ENCODE assay signal across 2 cellular contexts in the genomic region with DNA sequence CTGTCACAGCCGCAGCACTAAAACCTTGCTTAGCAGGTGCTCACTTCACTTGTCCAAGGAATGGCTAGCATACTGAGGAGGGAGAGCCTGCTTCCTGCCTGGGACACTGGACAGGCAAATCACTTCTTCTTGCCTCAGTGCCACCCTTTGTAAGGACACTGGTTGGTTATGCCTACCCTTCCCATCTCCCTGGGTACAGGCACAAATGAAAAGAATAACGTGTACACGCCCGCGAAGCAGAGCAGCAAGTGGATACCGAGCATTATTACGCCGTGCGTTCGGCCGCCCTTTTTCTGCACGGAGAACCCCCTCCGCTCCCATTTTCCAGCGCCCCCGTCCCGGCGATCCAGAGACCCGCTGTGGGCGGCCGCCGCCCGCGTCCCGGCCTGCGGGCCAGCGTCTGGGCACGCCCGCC.
A peak's percentile ranks its signal among the peaks of the same experiment; 100 is the strongest.
TF ChIP-seq lines count a peak whose summit lies in the region.

No MANE protein-coding gene starts in this region.

TF ChIP-seq in A549, 52 proteins besides CTCF, POLR2A, EP300 and RAD21 (continued from another document):
- TF ChIP-seq TP53 (CRISPR knock-in tag; IDR thresholded peaks at IDR 0.05) (no peak), NR3C1 (IDR thresholded peaks at IDR 0.05) (no peak), TFCP2L1 (CRISPR knock-in tag; IDR thresholded peaks at IDR 0.05) (no peak), ZFP36 (IDR thresholded peaks at IDR 0.05; ENCODE audit: borderline replicate concordance, partially characterized antibody) (no peak), EHMT2 (IDR thresholded peaks at IDR 0.05; ENCODE audit: low read depth) (no peak), SMC3 (IDR thresholded peaks at IDR 0.05) (no peak), RARB (CRISPR knock-in tag; IDR thresholded peaks at IDR 0.05) (no peak), MYC (IDR thresholded peaks at IDR 0.05; ENCODE audit: borderline replicate concordance, low read length) (no peak)
- TF ChIP-seq, protein P1, sequence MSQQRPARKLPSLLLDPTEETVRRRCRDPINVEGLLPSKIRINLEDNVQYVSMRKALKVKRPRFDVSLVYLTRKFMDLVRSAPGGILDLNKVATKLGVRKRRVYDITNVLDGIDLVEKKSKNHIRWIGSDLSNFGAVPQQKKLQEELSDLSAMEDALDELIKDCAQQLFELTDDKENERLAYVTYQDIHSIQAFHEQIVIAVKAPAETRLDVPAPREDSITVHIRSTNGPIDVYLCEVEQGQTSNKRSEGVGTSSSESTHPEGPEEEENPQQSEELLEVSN (IDR thresholded peaks at IDR 0.05; ENCODE audit: borderline replicate concordance, low read depth): no peak

TF ChIP-seq in HepG2, 621 proteins besides CTCF, POLR2A, EP300 and RAD21 (continued from another document):
- TF ChIP-seq, protein P2, sequence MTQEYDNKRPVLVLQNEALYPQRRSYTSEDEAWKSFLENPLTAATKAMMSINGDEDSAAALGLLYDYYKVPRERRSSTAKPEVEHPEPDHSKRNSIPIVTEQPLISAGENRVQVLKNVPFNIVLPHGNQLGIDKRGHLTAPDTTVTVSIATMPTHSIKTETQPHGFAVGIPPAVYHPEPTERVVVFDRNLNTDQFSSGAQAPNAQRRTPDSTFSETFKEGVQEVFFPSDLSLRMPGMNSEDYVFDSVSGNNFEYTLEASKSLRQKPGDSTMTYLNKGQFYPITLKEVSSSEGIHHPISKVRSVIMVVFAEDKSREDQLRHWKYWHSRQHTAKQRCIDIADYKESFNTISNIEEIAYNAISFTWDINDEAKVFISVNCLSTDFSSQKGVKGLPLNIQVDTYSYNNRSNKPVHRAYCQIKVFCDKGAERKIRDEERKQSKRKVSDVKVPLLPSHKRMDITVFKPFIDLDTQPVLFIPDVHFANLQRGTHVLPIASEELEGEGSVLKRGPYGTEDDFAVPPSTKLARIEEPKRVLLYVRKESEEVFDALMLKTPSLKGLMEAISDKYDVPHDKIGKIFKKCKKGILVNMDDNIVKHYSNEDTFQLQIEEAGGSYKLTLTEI (CRISPR knock-in tag; conservative IDR thresholded peaks at IDR 0.05): no peak
- TF ChIP-seq ZNF263 (CRISPR knock-in tag; IDR thresholded peaks at IDR 0.05): peak; percentile 48
- TF ChIP-seq ZSCAN25 (CRISPR knock-in tag; IDR thresholded peaks at IDR 0.05): no peak
- TF ChIP-seq ZNF337 (CRISPR knock-in tag; IDR thresholded peaks at IDR 0.05; ENCODE audit: borderline replicate concordance, low read depth): no peak
- 0 out of 2 replicates have a peak, but pooled peaks have one; percentile 5 for TF ChIP-seq ZMYM4 (CRISPR knock-in tag; IDR thresholded peaks at IDR 0.05)
- TF ChIP-seq RARG (CRISPR knock-in tag; IDR thresholded peaks at IDR 0.05; ENCODE audit: low read depth): no peak
- peak; percentile 26; the same call in 1 of the 2 replicates for TF ChIP-seq ZMYM3 (CRISPR knock-in tag; IDR thresholded peaks at IDR 0.05)
- TF ChIP-seq, protein P3, sequence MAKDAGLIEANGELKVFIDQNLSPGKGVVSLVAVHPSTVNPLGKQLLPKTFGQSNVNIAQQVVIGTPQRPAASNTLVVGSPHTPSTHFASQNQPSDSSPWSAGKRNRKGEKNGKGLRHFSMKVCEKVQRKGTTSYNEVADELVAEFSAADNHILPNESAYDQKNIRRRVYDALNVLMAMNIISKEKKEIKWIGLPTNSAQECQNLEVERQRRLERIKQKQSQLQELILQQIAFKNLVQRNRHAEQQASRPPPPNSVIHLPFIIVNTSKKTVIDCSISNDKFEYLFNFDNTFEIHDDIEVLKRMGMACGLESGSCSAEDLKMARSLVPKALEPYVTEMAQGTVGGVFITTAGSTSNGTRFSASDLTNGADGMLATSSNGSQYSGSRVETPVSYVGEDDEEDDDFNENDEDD (CRISPR knock-in tag; IDR thresholded peaks at IDR 0.05; ENCODE audit: borderline replicate concordance): no peak
- TF ChIP-seq, protein P4, sequence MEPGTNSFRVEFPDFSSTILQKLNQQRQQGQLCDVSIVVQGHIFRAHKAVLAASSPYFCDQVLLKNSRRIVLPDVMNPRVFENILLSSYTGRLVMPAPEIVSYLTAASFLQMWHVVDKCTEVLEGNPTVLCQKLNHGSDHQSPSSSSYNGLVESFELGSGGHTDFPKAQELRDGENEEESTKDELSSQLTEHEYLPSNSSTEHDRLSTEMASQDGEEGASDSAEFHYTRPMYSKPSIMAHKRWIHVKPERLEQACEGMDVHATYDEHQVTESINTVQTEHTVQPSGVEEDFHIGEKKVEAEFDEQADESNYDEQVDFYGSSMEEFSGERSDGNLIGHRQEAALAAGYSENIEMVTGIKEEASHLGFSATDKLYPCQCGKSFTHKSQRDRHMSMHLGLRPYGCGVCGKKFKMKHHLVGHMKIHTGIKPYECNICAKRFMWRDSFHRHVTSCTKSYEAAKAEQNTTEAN (CRISPR knock-in tag; conservative IDR thresholded peaks at IDR 0.05): no peak
- no peak for TF ChIP-seq NFRKB (IDR thresholded peaks at IDR 0.05)
- TF ChIP-seq MXD4 (CRISPR knock-in tag; IDR thresholded peaks at IDR 0.05): no peak
- peak; percentile 41; the same call in 1 of the 2 replicates for TF ChIP-seq KMT2B (CRISPR knock-in tag; IDR thresholded peaks at IDR 0.05)
- no peak for TF ChIP-seq ZNF776 (CRISPR knock-in tag; IDR thresholded peaks at IDR 0.05)
- no peak for TF ChIP-seq ZNF431 (CRISPR knock-in tag; IDR thresholded peaks at IDR 0.05; ENCODE audit: borderline replicate concordance, low read depth)
- 0 out of 2 replicates have a peak, but pooled peaks have one; percentile 24 for TF ChIP-seq ZNF672 (CRISPR knock-in tag; IDR thresholded peaks at IDR 0.05)
- TF ChIP-seq LCORL (IDR thresholded peaks at IDR 0.05): no peak
- no peak for TF ChIP-seq LCORL (CRISPR knock-in tag; IDR thresholded peaks at IDR 0.05)
- TF ChIP-seq, protein P5, sequence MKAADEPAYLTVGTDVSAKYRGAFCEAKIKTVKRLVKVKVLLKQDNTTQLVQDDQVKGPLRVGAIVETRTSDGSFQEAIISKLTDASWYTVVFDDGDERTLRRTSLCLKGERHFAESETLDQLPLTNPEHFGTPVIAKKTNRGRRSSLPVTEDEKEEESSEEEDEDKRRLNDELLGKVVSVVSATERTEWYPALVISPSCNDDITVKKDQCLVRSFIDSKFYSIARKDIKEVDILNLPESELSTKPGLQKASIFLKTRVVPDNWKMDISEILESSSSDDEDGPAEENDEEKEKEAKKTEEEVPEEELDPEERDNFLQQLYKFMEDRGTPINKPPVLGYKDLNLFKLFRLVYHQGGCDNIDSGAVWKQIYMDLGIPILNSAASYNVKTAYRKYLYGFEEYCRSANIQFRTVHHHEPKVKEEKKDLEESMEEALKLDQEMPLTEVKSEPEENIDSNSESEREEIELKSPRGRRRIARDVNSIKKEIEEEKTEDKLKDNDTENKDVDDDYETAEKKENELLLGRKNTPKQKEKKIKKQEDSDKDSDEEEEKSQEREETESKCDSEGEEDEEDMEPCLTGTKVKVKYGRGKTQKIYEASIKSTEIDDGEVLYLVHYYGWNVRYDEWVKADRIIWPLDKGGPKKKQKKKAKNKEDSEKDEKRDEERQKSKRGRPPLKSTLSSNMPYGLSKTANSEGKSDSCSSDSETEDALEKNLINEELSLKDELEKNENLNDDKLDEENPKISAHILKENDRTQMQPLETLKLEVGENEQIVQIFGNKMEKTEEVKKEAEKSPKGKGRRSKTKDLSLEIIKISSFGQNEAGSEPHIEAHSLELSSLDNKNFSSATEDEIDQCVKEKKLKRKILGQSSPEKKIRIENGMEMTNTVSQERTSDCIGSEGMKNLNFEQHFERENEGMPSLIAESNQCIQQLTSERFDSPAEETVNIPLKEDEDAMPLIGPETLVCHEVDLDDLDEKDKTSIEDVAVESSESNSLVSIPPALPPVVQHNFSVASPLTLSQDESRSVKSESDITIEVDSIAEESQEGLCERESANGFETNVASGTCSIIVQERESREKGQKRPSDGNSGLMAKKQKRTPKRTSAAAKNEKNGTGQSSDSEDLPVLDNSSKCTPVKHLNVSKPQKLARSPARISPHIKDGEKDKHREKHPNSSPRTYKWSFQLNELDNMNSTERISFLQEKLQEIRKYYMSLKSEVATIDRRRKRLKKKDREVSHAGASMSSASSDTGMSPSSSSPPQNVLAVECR (CRISPR knock-in tag; IDR thresholded peaks at IDR 0.05; ENCODE audit: borderline replicate concordance): 0 out of 2 replicates have a peak, but pooled peaks have one; percentile 18
- 0 out of 2 replicates have a peak, but pooled peaks have one; percentile 51 for TF ChIP-seq ZSCAN21 (CRISPR knock-in tag; IDR thresholded peaks at IDR 0.05; ENCODE audit: borderline replicate concordance)
- TF ChIP-seq ZNF766 (CRISPR knock-in tag; IDR thresholded peaks at IDR 0.05; ENCODE audit: borderline replicate concordance): peak; percentile 47; the same call in 1 of the 2 replicates
- TF ChIP-seq ZNF614 (CRISPR knock-in tag; IDR thresholded peaks at IDR 0.05; ENCODE audit: borderline replicate concordance): peak; percentile 20; the same call in 1 of the 2 replicates
- no peak for TF ChIP-seq POGZ (CRISPR knock-in tag; IDR thresholded peaks at IDR 0.05)
- TF ChIP-seq ZNF567 (CRISPR knock-in tag; IDR thresholded peaks at IDR 0.05; ENCODE audit: borderline replicate concordance): no peak
- no peak for TF ChIP-seq REXO4 (CRISPR knock-in tag; IDR thresholded peaks at IDR 0.05; ENCODE audit: borderline replicate concordance)
- 0 out of 2 replicates have a peak, but pooled peaks have one; percentile 7 for TF ChIP-seq ZNF558 (CRISPR knock-in tag; IDR thresholded peaks at IDR 0.05; ENCODE audit: borderline replicate concordance)
- TF ChIP-seq MTF1 (CRISPR knock-in tag; IDR thresholded peaks at IDR 0.05): no peak
- TF ChIP-seq, protein P6, sequence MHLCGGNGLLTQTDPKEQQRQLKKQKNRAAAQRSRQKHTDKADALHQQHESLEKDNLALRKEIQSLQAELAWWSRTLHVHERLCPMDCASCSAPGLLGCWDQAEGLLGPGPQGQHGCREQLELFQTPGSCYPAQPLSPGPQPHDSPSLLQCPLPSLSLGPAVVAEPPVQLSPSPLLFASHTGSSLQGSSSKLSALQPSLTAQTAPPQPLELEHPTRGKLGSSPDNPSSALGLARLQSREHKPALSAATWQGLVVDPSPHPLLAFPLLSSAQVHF (CRISPR knock-in tag; IDR thresholded peaks at IDR 0.05): no peak
- TF ChIP-seq SALL1 (CRISPR knock-in tag; IDR thresholded peaks at IDR 0.05): peak; percentile 30; the same call in 1 of the 2 replicates
- TF ChIP-seq SOX13 (IDR thresholded peaks at IDR 0.05): no peak
- TF ChIP-seq SOX13 (CRISPR knock-in tag; conservative IDR thresholded peaks at IDR 0.05 in 1 of 2, IDR thresholded peaks at IDR 0.05 in 1 of 2): no peak
- TF ChIP-seq, protein P7, sequence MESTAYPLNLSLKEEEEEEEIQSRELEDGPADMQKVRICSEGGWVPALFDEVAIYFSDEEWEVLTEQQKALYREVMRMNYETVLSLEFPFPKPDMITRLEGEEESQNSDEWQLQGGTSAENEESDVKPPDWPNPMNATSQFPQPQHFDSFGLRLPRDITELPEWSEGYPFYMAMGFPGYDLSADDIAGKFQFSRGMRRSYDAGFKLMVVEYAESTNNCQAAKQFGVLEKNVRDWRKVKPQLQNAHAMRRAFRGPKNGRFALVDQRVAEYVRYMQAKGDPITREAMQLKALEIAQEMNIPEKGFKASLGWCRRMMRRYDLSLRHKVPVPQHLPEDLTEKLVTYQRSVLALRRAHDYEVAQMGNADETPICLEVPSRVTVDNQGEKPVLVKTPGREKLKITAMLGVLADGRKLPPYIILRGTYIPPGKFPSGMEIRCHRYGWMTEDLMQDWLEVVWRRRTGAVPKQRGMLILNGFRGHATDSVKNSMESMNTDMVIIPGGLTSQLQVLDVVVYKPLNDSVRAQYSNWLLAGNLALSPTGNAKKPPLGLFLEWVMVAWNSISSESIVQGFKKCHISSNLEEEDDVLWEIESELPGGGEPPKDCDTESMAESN (CRISPR knock-in tag; conservative IDR thresholded peaks at IDR 0.05): 0 out of 2 replicates have a peak, but pooled peaks have one; percentile 13
- TF ChIP-seq SOX5 (CRISPR knock-in tag; IDR thresholded peaks at IDR 0.05; ENCODE audit: borderline replicate concordance): no peak
- peak; percentile 5; the same call in 1 of the 2 replicates for TF ChIP-seq ZNF777 (CRISPR knock-in tag; IDR thresholded peaks at IDR 0.05)
- no peak for TF ChIP-seq RBAK (CRISPR knock-in tag; IDR thresholded peaks at IDR 0.05)
- TF ChIP-seq, protein P8, sequence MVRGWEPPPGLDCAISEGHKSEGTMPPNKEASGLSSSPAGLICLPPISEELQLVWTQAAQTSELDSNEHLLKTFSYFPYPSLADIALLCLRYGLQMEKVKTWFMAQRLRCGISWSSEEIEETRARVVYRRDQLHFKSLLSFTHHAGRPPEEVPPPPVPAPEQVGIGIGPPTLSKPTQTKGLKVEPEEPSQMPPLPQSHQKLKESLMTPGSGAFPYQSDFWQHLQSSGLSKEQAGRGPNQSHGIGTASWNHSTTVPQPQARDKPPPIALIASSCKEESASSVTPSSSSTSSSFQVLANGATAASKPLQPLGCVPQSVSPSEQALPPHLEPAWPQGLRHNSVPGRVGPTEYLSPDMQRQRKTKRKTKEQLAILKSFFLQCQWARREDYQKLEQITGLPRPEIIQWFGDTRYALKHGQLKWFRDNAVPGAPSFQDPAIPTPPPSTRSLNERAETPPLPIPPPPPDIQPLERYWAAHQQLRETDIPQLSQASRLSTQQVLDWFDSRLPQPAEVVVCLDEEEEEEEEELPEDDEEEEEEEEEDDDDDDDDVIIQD (CRISPR knock-in tag; IDR thresholded peaks at IDR 0.05; ENCODE audit: low read depth): no peak
- TF ChIP-seq MEF2D (CRISPR knock-in tag; IDR thresholded peaks at IDR 0.05): no peak
- TF ChIP-seq HCFC1 (IDR thresholded peaks at IDR 0.05; ENCODE audit: low read depth, low read length): 0 out of 2 replicates have a peak, but pooled peaks have one; percentile 15
- TF ChIP-seq, protein P9, sequence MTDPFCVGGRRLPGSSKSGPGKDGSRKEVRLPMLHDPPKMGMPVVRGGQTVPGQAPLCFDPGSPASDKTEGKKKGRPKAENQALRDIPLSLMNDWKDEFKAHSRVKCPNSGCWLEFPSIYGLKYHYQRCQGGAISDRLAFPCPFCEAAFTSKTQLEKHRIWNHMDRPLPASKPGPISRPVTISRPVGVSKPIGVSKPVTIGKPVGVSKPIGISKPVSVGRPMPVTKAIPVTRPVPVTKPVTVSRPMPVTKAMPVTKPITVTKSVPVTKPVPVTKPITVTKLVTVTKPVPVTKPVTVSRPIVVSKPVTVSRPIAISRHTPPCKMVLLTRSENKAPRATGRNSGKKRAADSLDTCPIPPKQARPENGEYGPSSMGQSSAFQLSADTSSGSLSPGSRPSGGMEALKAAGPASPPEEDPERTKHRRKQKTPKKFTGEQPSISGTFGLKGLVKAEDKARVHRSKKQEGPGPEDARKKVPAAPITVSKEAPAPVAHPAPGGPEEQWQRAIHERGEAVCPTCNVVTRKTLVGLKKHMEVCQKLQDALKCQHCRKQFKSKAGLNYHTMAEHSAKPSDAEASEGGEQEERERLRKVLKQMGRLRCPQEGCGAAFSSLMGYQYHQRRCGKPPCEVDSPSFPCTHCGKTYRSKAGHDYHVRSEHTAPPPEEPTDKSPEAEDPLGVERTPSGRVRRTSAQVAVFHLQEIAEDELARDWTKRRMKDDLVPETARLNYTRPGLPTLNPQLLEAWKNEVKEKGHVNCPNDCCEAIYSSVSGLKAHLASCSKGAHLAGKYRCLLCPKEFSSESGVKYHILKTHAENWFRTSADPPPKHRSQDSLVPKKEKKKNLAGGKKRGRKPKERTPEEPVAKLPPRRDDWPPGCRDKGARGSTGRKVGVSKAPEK (CRISPR knock-in tag; IDR thresholded peaks at IDR 0.05; ENCODE audit: borderline replicate concordance): peak; percentile 68; the same call in 1 of the 2 replicates
